ENCODE assay signal across 10 cellular contexts in genomic region chr3:45064512-45065372, GRCh38. TPM values are rescaled to one million over a fixed set of nuclear protein-coding genes. Genes with fewer than 3 reads are reported as not detected.
DNase-seq lines count a peak whose midpoint lies in the region; ATAC-seq and TF ChIP-seq lines count a peak whose summit lies in the region.
"Had no signal": no experiment of that assay in that cellular context is flagged by ENCODE, and none has a peak within 500 bp of the region (broad histone marks: within the 10 kb centered on the region; RNA-seq: fewer than 3 reads in every experiment).

No MANE protein-coding gene starts in this region.

- no peaks in the 10 kb centered on the region for H3K9me3 ChIP-seq in upper lobe of left lung
- no peaks in the 10 kb centered on the region for H3K9me3 ChIP-seq in A673 (ENCODE audit: low read depth, low read length, poor library complexity, severe bottlenecking)
- H3K9me3 ChIP-seq: pancreas had no signal

- no peaks in the 10 kb centered on the region for H3K27me3 ChIP-seq in upper lobe of left lung
- no peaks in the 10 kb centered on the region for H3K27me3 ChIP-seq in A673 (replicated peaks; ENCODE audit: insufficient read depth, low read depth, low read length, poor library complexity)
- H3K27me3 ChIP-seq: pancreas had no signal

- TF ChIP-seq CTCF in upper lobe of left lung (IDR thresholded peaks at IDR 0.05) = no peak
- TF ChIP-seq CTCF in A673 (conservative IDR thresholded peaks at IDR 0.05; ENCODE audit: low read depth, low read length) = no peak

- H3K36me3 ChIP-seq in upper lobe of left lung = no peaks in the 10 kb centered on the region
- H3K36me3 ChIP-seq in A673 (ENCODE audit: insufficient read depth, low read length, poor library complexity, severe bottlenecking) = no peaks in the 10 kb centered on the region
- H3K36me3 ChIP-seq: pancreas had no signal

- peak; percentile 62 for DNase-seq in activated naive CD4-positive, alpha-beta T cell treated with Interleukin-2 at 50 U/mL for 16 hours
- no peak for DNase-seq in activated naive CD4-positive, alpha-beta T cell (lab: John Stamatoyannopoulos, UW)
- peak in 1 of 2 donors; percentile 50 for DNase-seq in activated naive CD4-positive, alpha-beta T cell treated with anti-CD3 and anti-CD28 coated beads, Interleukin-2, amount 50 U/mL, for 72 hours (ENCODE audit: low spot score in 2 of 2)
- peak; percentile 60 for DNase-seq in medulla oblongata (ENCODE audit: extremely low spot score)
- peak in 1 of 2 donors; percentile 67 for DNase-seq in upper lobe of left lung
- DNase-seq in A673 (ENCODE audit: low spot score) = no peak

- BruUV-seq in A673 (replicated peaks; lab: Mats Ljungman, UMichigan) = no TSS peak

- ATAC-seq in activated naive CD4-positive, alpha-beta T cell treated with anti-CD3 and anti-CD28 coated beads, Interleukin-2, amount 50 U/mL, for 72 hours = peak; percentile 65 to 81
- peak in 1 of 2 donors; percentile 81 for ATAC-seq in upper lobe of left lung (ENCODE audit: low FRiP score in 2 of 2)
- ATAC-seq in HG03378 (IDR thresholded peaks at IDR 0.05; ENCODE audit: unreplicated experiment) = no peak
- no peak for ATAC-seq in GM19463 (IDR thresholded peaks at IDR 0.05; ENCODE audit: unreplicated experiment)

- H3K4me3 ChIP-seq in upper lobe of left lung (no peak overlapping the region), A673 (ENCODE audit: low read depth, low read length, poor library complexity, severe bottlenecking) (no peak overlapping the region)
- H3K4me3 ChIP-seq: pancreas had no signal

- intact Hi-C loops in A673 (cut with micrococcal nuclease; ENCODE audit: unreplicated experiment) = no loop called here

- no peaks in the 10 kb centered on the region for H3K9me3 Mint-ChIP-seq in activated naive CD4-positive, alpha-beta T cell treated with anti-CD3 and anti-CD28 coated beads, Interleukin-2, amount 50 U/mL, for 72 hours

- peak overlapping the region; percentile 45 to 70 for H3K27ac Mint-ChIP-seq in activated naive CD4-positive, alpha-beta T cell treated with anti-CD3 and anti-CD28 coated beads, Interleukin-2, amount 50 U/mL, for 72 hours
- H3K27ac Mint-ChIP-seq: B cell had no signal

- CTCF ChIA-PET in A673 (lab: Charles Lee) = no interaction called here

- peaks cover 11 to 25% (median 22%) of the 10 kb centered on the region in 4 donors for H3K4me1 ChIP-seq in upper lobe of left lung
- no peaks in the 10 kb centered on the region for H3K4me1 ChIP-seq in A673 (ENCODE audit: insufficient read depth, low read length, poor library complexity, severe bottlenecking)
- H3K4me1 ChIP-seq: pancreas had no signal

- POLR2A ChIA-PET in A673 (lab: Charles Lee; ENCODE audit: low non-redundant PET) = no interaction called here

- H3K27ac ChIP-seq in upper lobe of left lung (peak overlapping the region; percentile 72 to 80 (median 80)), A673 (ENCODE audit: low read depth, low read length, poor library complexity, severe bottlenecking) (no peak overlapping the region)

- 35 to 36% methylated on average over 12 of the region's 12 CpGs for WGBS in upper lobe of left lung, 2 donors

- peak in 1 of 4 donors; percentile 40 for TF ChIP-seq POLR2A in upper lobe of left lung (IDR thresholded peaks at IDR 0.05)

- H3K36me3 Mint-ChIP-seq in activated naive CD4-positive, alpha-beta T cell treated with anti-CD3 and anti-CD28 coated beads, Interleukin-2, amount 50 U/mL, for 72 hours = no peaks in the 10 kb centered on the region

- peak in 3 of 4 donors; percentile 26 to 67 (median 38) for TF ChIP-seq EP300 in upper lobe of left lung (IDR thresholded peaks at IDR 0.05)

RNA-seq across cellular contexts. Expression of gene CLEC3B, which starts 38.6 kb away (rescaled TPM):
- total RNA-seq in activated naive CD4-positive, alpha-beta T cell treated with anti-CD3 and anti-CD28 coated beads, Interleukin-2, amount 50 U/mL, for 72 hours = not detected
- total RNA-seq in upper lobe of left lung (100 to 1,000 TPM in 4 of 6 donors, 10 to 100 TPM in 1, 1 to 10 TPM in 1; 6.3 to 332 (median 140) TPM), A673 (2021) (0.81 and 1.0 TPM in 2 replicates)
- total RNA-seq: B cell had no signal

Comparison
In these comparisons a context has a peak if more than half of its experiments do, and no peak if none do; other contexts are left out.
1. DNase-seq: peak in activated naive CD4-positive, alpha-beta T cell treated with Interleukin-2 at 50 U/mL for 16 hours (single experiment) and medulla oblongata (single experiment); none in activated naive CD4-positive, alpha-beta T cell (0 of 4) and A673 (single experiment).
2. ATAC-seq: peak in activated naive CD4-positive, alpha-beta T cell treated with anti-CD3 and anti-CD28 coated beads, Interleukin-2, amount 50 U/mL, for 72 hours (2 of 2); none in HG03378 (single experiment) and GM19463 (single experiment).